In the genomic region with DNA sequence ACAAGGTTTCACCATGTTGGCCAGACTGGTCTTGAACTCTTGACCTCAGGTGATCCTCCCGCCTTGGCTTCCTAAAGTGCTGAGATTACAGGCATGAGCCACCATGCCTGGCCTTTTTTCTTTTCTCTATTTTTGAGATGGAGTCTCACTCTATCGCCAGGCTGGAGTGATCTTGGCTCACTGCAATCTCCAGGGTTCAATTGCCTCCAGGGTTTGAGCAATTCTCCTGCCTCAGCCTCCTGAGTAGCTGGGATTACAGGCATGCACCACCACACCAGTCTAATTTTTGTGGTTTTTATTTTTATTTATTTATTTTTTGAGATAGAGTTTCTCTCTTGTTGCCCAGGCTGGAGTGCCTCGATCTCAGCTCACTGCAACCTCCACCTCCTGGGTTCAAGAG, we compare ENCODE assay signal across 2 cellular contexts. TPM values are rescaled to one million over a fixed set of nuclear protein-coding genes. Genes with fewer than 3 reads are reported as not detected.
"Had no signal": no experiment of that assay in that cellular context is flagged by ENCODE, and none has a peak within 500 bp of the region (broad histone marks: within the 10 kb centered on the region; RNA-seq: fewer than 3 reads in every experiment).

No MANE protein-coding gene starts in this region.

RNA-seq across cellular contexts. Expression of a gene that starts 28.3 kb away (rescaled TPM):
- polyA plus RNA-seq: HepG2, IMR-90 had no signal
